Comparison of ENCODE assay signal across 1 cellular context in the genomic region with DNA sequence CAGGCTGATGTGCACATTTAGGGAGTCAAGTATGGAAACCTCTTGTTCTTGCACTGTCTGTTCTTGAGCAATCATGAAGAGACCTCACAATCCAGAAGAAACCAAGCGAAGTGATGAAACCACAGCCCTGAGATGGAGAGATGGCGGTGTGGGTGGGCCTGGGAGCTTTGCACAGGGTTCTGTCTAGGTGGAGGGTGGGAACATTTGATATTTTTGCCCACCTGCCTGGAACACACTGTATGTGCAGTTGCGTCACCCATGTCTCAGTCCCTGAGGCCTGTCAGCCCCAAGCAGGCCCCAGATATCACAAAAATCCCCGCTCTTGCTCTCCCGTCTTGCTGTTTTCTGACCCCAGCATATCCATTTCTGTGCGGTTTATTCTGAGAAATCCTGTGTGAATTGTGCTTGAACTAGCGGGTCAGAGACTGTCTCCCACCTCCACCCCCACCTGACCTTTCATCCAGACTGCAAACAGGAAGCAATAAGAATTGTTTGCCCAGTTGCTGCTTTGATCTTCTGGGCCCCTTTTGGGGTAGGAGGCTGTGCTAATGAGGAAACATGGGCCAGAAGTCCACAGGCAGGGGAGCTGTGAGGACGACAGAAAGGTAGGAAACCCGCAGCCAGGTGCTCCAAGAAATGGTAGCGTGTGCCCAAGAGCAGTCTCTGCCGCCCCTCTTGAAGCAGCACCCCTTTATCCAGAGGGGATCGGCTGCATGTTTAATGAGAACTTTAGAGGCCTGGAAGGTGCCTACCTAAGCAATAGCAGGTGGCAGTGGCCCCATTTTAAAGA.
A peak's percentile ranks its signal among the peaks of the same experiment; 100 is the strongest.
TF ChIP-seq lines count a peak whose summit lies in the region.

No MANE protein-coding gene starts in this region.

TF ChIP-seq in HepG2, 621 proteins besides CTCF, POLR2A, EP300 and RAD21 (continued from another document and continues in another):
- TF ChIP-seq, protein P1, sequence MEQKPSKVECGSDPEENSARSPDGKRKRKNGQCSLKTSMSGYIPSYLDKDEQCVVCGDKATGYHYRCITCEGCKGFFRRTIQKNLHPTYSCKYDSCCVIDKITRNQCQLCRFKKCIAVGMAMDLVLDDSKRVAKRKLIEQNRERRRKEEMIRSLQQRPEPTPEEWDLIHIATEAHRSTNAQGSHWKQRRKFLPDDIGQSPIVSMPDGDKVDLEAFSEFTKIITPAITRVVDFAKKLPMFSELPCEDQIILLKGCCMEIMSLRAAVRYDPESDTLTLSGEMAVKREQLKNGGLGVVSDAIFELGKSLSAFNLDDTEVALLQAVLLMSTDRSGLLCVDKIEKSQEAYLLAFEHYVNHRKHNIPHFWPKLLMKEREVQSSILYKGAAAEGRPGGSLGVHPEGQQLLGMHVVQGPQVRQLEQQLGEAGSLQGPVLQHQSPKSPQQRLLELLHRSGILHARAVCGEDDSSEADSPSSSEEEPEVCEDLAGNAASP (CRISPR knock-in tag; IDR thresholded peaks at IDR 0.05; ENCODE audit: borderline replicate concordance): peak; percentile 98
- TF ChIP-seq, protein P2, sequence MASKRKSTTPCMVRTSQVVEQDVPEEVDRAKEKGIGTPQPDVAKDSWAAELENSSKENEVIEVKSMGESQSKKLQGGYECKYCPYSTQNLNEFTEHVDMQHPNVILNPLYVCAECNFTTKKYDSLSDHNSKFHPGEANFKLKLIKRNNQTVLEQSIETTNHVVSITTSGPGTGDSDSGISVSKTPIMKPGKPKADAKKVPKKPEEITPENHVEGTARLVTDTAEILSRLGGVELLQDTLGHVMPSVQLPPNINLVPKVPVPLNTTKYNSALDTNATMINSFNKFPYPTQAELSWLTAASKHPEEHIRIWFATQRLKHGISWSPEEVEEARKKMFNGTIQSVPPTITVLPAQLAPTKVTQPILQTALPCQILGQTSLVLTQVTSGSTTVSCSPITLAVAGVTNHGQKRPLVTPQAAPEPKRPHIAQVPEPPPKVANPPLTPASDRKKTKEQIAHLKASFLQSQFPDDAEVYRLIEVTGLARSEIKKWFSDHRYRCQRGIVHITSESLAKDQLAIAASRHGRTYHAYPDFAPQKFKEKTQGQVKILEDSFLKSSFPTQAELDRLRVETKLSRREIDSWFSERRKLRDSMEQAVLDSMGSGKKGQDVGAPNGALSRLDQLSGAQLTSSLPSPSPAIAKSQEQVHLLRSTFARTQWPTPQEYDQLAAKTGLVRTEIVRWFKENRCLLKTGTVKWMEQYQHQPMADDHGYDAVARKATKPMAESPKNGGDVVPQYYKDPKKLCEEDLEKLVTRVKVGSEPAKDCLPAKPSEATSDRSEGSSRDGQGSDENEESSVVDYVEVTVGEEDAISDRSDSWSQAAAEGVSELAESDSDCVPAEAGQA (IDR thresholded peaks at IDR 0.05; ENCODE audit: low read depth): peak; percentile 84
- TF ChIP-seq, protein P2 (CRISPR knock-in tag; IDR thresholded peaks at IDR 0.05; ENCODE audit: borderline replicate concordance): peak; percentile 98; the same call in 1 of the 2 replicates
- TF ChIP-seq ZNF644 (CRISPR knock-in tag; IDR thresholded peaks at IDR 0.05; ENCODE audit: low read depth) (peak; percentile 86), XBP1 (CRISPR knock-in tag; IDR thresholded peaks at IDR 0.05) (peak; percentile 81; the same call in 1 of the 2 replicates), ZSCAN31 (CRISPR knock-in tag; IDR thresholded peaks at IDR 0.05; ENCODE audit: low read depth) (peak; percentile 86; the same call in 1 of the 2 replicates), MED1 (CRISPR knock-in tag; IDR thresholded peaks at IDR 0.05) (peak; percentile 100), KDM3A (CRISPR knock-in tag; IDR thresholded peaks at IDR 0.05; ENCODE audit: low read depth) (peak; percentile 98), BHLHE40 (IDR thresholded peaks at IDR 0.05; ENCODE audit: low read length) (peak; percentile 79), HOXA9 (CRISPR knock-in tag; IDR thresholded peaks at IDR 0.05; ENCODE audit: borderline replicate concordance) (0 out of 2 replicates have a peak, but pooled peaks have one; percentile 73), IKZF4 (CRISPR knock-in tag; IDR thresholded peaks at IDR 0.05; ENCODE audit: borderline replicate concordance, low read depth, not compliant biosample characterization) (peak; percentile 37), YEATS2 (CRISPR knock-in tag; IDR thresholded peaks at IDR 0.05; ENCODE audit: borderline replicate concordance) (peak; percentile 83; the same call in 1 of the 2 replicates), ZNF256 (CRISPR knock-in tag; conservative IDR thresholded peaks at IDR 0.05) (0 out of 2 replicates have a peak, but pooled peaks have one; percentile 84), MIER2 (CRISPR knock-in tag; IDR thresholded peaks at IDR 0.05) (peak; percentile 91), FOXC1 (CRISPR knock-in tag; IDR thresholded peaks at IDR 0.05; ENCODE audit: borderline replicate concordance) (no peak; the same call in 1 of the 2 replicates), ZNF30 (CRISPR knock-in tag; IDR thresholded peaks at IDR 0.05) (no peak), ZNF354B (CRISPR knock-in tag; IDR thresholded peaks at IDR 0.05) (0 out of 2 replicates have a peak, but pooled peaks have one; percentile 87), RFX3 (CRISPR knock-in tag; IDR thresholded peaks at IDR 0.05) (no peak), ZNF569 (CRISPR knock-in tag; IDR thresholded peaks at IDR 0.05; ENCODE audit: borderline replicate concordance) (no peak), ZNF160 (CRISPR knock-in tag; IDR thresholded peaks at IDR 0.05) (peak; percentile 95), ZSCAN30 (CRISPR knock-in tag; IDR thresholded peaks at IDR 0.05) (no peak; the same call in 1 of the 2 replicates), TMF1 (CRISPR knock-in tag; IDR thresholded peaks at IDR 0.05; ENCODE audit: low read depth) (peak; percentile 92), ZNF766 (CRISPR knock-in tag; IDR thresholded peaks at IDR 0.05; ENCODE audit: borderline replicate concordance) (peak; percentile 99), NCOA1 (CRISPR knock-in tag; IDR thresholded peaks at IDR 0.05) (peak; percentile 98), EZH2 (conservative IDR thresholded peaks at IDR 0.05; ENCODE audit: low read depth, low read length) (no peak), ZNF10 (CRISPR knock-in tag; IDR thresholded peaks at IDR 0.05; ENCODE audit: borderline replicate concordance, low read depth) (no peak), NR1H2 (CRISPR knock-in tag; IDR thresholded peaks at IDR 0.05; ENCODE audit: borderline replicate concordance, low read depth) (peak; percentile 88; the same call in 1 of the 2 replicates), ZNF75D (CRISPR knock-in tag; IDR thresholded peaks at IDR 0.05; ENCODE audit: borderline replicate concordance) (no peak), MTF1 (CRISPR knock-in tag; IDR thresholded peaks at IDR 0.05) (peak; percentile 83; the same call in 1 of the 2 replicates), CHD2 (IDR thresholded peaks at IDR 0.05; ENCODE audit: low read depth, low read length) (peak; percentile 48; the same call in 1 of the 2 replicates), JUNB (CRISPR knock-in tag; IDR thresholded peaks at IDR 0.05; ENCODE audit: borderline replicate concordance) (peak; percentile 91), MED8 (CRISPR knock-in tag; IDR thresholded peaks at IDR 0.05; ENCODE audit: insufficient replicate concordance) (peak; percentile 100), ZNF326 (CRISPR knock-in tag; IDR thresholded peaks at IDR 0.05; ENCODE audit: borderline replicate concordance) (no peak), ZFP90 (CRISPR knock-in tag; IDR thresholded peaks at IDR 0.05; ENCODE audit: borderline replicate concordance) (peak; percentile 99), ZNF317 (CRISPR knock-in tag; IDR thresholded peaks at IDR 0.05) (peak; percentile 93)
- TF ChIP-seq, protein P3, sequence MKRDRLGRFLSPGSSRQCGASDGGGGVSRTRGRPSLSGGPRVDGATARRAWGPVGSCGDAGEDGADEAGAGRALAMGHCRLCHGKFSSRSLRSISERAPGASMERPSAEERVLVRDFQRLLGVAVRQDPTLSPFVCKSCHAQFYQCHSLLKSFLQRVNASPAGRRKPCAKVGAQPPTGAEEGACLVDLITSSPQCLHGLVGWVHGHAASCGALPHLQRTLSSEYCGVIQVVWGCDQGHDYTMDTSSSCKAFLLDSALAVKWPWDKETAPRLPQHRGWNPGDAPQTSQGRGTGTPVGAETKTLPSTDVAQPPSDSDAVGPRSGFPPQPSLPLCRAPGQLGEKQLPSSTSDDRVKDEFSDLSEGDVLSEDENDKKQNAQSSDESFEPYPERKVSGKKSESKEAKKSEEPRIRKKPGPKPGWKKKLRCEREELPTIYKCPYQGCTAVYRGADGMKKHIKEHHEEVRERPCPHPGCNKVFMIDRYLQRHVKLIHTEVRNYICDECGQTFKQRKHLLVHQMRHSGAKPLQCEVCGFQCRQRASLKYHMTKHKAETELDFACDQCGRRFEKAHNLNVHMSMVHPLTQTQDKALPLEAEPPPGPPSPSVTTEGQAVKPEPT (CRISPR knock-in tag; IDR thresholded peaks at IDR 0.05; ENCODE audit: low read depth): peak; percentile 89
- TF ChIP-seq, protein P4, sequence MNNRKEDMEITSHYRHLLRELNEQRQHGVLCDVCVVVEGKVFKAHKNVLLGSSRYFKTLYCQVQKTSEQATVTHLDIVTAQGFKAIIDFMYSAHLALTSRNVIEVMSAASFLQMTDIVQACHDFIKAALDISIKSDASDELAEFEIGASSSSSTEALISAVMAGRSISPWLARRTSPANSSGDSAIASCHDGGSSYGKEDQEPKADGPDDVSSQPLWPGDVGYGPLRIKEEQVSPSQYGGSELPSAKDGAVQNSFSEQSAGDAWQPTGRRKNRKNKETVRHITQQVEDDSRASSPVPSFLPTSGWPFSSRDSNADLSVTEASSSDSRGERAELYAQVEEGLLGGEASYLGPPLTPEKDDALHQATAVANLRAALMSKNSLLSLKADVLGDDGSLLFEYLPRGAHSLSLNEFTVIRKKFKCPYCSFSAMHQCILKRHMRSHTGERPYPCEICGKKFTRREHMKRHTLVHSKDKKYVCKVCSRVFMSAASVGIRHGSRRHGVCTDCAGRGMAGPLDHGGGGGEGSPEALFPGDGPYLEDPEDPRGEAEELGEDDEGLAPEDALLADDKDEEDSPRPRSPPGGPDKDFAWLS (CRISPR knock-in tag; IDR thresholded peaks at IDR 0.05; ENCODE audit: borderline replicate concordance): no peak
- TF ChIP-seq, protein P5, sequence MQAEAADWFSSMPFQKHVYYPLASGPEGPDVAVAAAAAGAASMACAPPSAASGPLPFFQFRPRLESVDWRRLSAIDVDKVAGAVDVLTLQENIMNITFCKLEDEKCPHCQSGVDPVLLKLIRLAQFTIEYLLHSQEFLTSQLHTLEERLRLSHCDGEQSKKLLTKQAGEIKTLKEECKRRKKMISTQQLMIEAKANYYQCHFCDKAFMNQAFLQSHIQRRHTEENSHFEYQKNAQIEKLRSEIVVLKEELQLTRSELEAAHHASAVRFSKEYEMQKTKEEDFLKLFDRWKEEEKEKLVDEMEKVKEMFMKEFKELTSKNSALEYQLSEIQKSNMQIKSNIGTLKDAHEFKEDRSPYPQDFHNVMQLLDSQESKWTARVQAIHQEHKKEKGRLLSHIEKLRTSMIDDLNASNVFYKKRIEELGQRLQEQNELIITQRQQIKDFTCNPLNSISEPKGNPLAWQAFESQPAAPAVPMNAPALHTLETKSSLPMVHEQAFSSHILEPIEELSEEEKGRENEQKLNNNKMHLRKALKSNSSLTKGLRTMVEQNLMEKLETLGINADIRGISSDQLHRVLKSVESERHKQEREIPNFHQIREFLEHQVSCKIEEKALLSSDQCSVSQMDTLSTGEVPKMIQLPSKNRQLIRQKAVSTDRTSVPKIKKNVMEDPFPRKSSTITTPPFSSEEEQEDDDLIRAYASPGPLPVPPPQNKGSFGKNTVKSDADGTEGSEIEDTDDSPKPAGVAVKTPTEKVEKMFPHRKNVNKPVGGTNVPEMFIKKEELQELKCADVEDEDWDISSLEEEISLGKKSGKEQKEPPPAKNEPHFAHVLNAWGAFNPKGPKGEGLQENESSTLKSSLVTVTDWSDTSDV (CRISPR knock-in tag; IDR thresholded peaks at IDR 0.05): no peak
- TF ChIP-seq, protein P6, sequence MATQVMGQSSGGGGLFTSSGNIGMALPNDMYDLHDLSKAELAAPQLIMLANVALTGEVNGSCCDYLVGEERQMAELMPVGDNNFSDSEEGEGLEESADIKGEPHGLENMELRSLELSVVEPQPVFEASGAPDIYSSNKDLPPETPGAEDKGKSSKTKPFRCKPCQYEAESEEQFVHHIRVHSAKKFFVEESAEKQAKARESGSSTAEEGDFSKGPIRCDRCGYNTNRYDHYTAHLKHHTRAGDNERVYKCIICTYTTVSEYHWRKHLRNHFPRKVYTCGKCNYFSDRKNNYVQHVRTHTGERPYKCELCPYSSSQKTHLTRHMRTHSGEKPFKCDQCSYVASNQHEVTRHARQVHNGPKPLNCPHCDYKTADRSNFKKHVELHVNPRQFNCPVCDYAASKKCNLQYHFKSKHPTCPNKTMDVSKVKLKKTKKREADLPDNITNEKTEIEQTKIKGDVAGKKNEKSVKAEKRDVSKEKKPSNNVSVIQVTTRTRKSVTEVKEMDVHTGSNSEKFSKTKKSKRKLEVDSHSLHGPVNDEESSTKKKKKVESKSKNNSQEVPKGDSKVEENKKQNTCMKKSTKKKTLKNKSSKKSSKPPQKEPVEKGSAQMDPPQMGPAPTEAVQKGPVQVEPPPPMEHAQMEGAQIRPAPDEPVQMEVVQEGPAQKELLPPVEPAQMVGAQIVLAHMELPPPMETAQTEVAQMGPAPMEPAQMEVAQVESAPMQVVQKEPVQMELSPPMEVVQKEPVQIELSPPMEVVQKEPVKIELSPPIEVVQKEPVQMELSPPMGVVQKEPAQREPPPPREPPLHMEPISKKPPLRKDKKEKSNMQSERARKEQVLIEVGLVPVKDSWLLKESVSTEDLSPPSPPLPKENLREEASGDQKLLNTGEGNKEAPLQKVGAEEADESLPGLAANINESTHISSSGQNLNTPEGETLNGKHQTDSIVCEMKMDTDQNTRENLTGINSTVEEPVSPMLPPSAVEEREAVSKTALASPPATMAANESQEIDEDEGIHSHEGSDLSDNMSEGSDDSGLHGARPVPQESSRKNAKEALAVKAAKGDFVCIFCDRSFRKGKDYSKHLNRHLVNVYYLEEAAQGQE (IDR thresholded peaks at IDR 0.05; ENCODE audit: borderline replicate concordance in 1 of 2, low read depth in 1 of 2, low read length in 2 of 2): peak in 1 of 2 experiments; percentile 87; a peak in 2 of 4 replicates
